Comparison of ENCODE assay signal across 9 cellular contexts in genomic region chr12:118055865-118056773, GRCh38. TPM values are rescaled to one million over a fixed set of nuclear protein-coding genes. Genes with fewer than 3 reads are reported as not detected.
DNase-seq lines count a peak whose midpoint lies in the region; ATAC-seq and TF ChIP-seq lines count a peak whose summit lies in the region.
"Had no signal": no experiment of that assay in that cellular context is flagged by ENCODE, and none has a peak within 500 bp of the region (broad histone marks: within the 10 kb centered on the region; RNA-seq: fewer than 3 reads in every experiment).

No MANE protein-coding gene starts in this region.

- CTCF ChIA-PET in PC-3 (lab: Charles Lee) = interaction anchor here (0.9 to 1.2 kb wide), 2 partner anchors 22 to 199 kb away, joined by 3 to 4 read pairs; no protein-coding TSS in a partner anchor

- H3K9me2 ChIP-seq in PC-3 (replicated peaks; ENCODE audit: low read length) = no peaks in the 10 kb centered on the region

- TF ChIP-seq CTCF in heart left ventricle (IDR thresholded peaks at IDR 0.05) (no peak), PC-3 (conservative IDR thresholded peaks at IDR 0.05; ENCODE audit: low read depth, low read length) (no peak), glutamatergic neuron (IDR thresholded peaks at IDR 0.05; ENCODE audit: partially characterized antibody, unreplicated experiment) (no peak), tibial artery (IDR thresholded peaks at IDR 0.05) (no peak), GM13976 (IDR thresholded peaks at IDR 0.05; ENCODE audit: borderline replicate concordance, control extremely low read depth, extremely low read depth, insufficient read depth, missing control alignments) (no peak)

- H3K36me3 ChIP-seq in heart left ventricle (peaks cover 0 to 11% (median 7%) of the 10 kb centered on the region in 9 donors), PC-3 (ENCODE audit: low read depth, low read length) (peaks cover 10% of the 10 kb centered on the region), tibial artery (peaks cover 0 to 7% (median 0%) of the 10 kb centered on the region in 3 donors)

- H3K4me2 ChIP-seq in PC-3 (ENCODE audit: low read length) = peak overlapping the region; percentile 49
- H3K4me2 ChIP-seq: BLaER1 had no signal

- peak overlapping the region in 11 of 12 donors; percentile 44 to 86 (median 62) for H3K27ac ChIP-seq in heart left ventricle
- H3K27ac ChIP-seq in PC-3 (ENCODE audit: low read length) = peak overlapping the region; percentile 22
- H3K27ac ChIP-seq in tibial artery = peak overlapping the region; percentile 45 to 56
- H3K27ac ChIP-seq: BLaER1 had no signal

- H4K20me1 ChIP-seq in PC-3 (ENCODE audit: low read length) = no peaks in the 10 kb centered on the region

- 65 to 74% (median 69%) methylated on average over 13 of the region's 13 CpGs for WGBS in heart left ventricle, 4 donors

- peaks cover 8% of the 10 kb centered on the region for H3K27me3 Mint-ChIP-seq in glutamatergic neuron (ENCODE audit: unreplicated experiment)

- POLR2A ChIA-PET in PC-3 (lab: Charles Lee; ENCODE audit: unreplicated experiment) = interaction anchor here (0.5 to 0.9 kb wide), 2 partner anchors 9 to 70 kb away, joined by 3 to 27 read pairs; no protein-coding TSS in a partner anchor

- H3K4me3 Mint-ChIP-seq in glutamatergic neuron (ENCODE audit: unreplicated experiment) = no peak overlapping the region

- H2AFZ ChIP-seq in PC-3 (ENCODE audit: low read length) = no peak overlapping the region

- no peaks in the 10 kb centered on the region for H3K27me3 ChIP-seq in heart left ventricle
- no peaks in the 10 kb centered on the region for H3K27me3 ChIP-seq in PC-3 (ENCODE audit: low read length)
- H3K27me3 ChIP-seq in tibial artery = no peaks in the 10 kb centered on the region
- H3K27me3 ChIP-seq: BLaER1 had no signal

- no peak for TF ChIP-seq POLR2A in heart left ventricle (IDR thresholded peaks at IDR 0.05)

- H3K4me1 ChIP-seq in heart left ventricle (peaks cover 10 to 81% (median 69%) of the 10 kb centered on the region in 12 donors), PC-3 (ENCODE audit: insufficient read depth, low read length) (peaks cover 67% of the 10 kb centered on the region), tibial artery (peaks cover 0 to 78% (median 38%) of the 10 kb centered on the region in 4 donors)

- intact Hi-C loops in heart left ventricle (cut with DNase I) (no loop called here), left ventricle myocardium superior (cut with micrococcal nuclease) (no loop called here), PC-3 (cut with micrococcal nuclease) (loop anchor here (5.0 to 10.0 kb wide), 2 partner anchors 316 to 371 kb away; partner anchors contain the start of gene TAOK3), tibial artery (cut with DNase I; ENCODE audit: low total_unique reads) (loop anchor here (10.0 kb wide), 1 partner anchor 79 kb away; the partner anchor contains the start of gene PEBP1), sciatic nerve (cut with DNase I) (no loop called here)

- H3K9me3 Mint-ChIP-seq in glutamatergic neuron (ENCODE audit: unreplicated experiment) = peaks cover 3% of the 10 kb centered on the region

- H3F3A ChIP-seq in PC-3 (ENCODE audit: low read length, unreplicated experiment) = peaks cover 22% of the 10 kb centered on the region

- H3K36me3 Mint-ChIP-seq in glutamatergic neuron (ENCODE audit: unreplicated experiment) = no peaks in the 10 kb centered on the region

- H3K9me3 ChIP-seq in heart left ventricle = no peaks in the 10 kb centered on the region
- H3K9me3 ChIP-seq in PC-3 (ENCODE audit: low read length) = no peaks in the 10 kb centered on the region
- H3K9me3 ChIP-seq in tibial artery = no peaks in the 10 kb centered on the region
- H3K9me3 ChIP-seq: BLaER1 had no signal

- no peak for DNase-seq in heart left ventricle
- DNase-seq in left ventricle myocardium superior = no peak
- peak; percentile 83 for DNase-seq in PC-3
- DNase-seq in glutamatergic neuron = no peak
- no peak for DNase-seq in tibial artery
- no peak for DNase-seq in sciatic nerve (ENCODE audit: low spot score)
- no peak for DNase-seq in GM13976 (ENCODE audit: low spot score)
- no peak for DNase-seq in GF-D8 (lab: John Stamatoyannopoulos, UW)

- no TSS peak for BruUV-seq in PC-3 (replicated peaks; lab: Mats Ljungman, UMichigan)

- H3K4me1 Mint-ChIP-seq in glutamatergic neuron (ENCODE audit: low read depth, unreplicated experiment) = peaks cover 9% of the 10 kb centered on the region

- in situ Hi-C loops in GM13976 (cut with MboI; ENCODE audit: low sequenced_read_pairs, unreplicated experiment) = no loop called here

- H3K9ac ChIP-seq in PC-3 (ENCODE audit: low read length) = no peak overlapping the region
- H3K9ac ChIP-seq: BLaER1 had no signal

- peak overlapping the region; percentile 0 for H3K27ac Mint-ChIP-seq in glutamatergic neuron (ENCODE audit: unreplicated experiment)

- H3K79me2 ChIP-seq in PC-3 (ENCODE audit: low read length) = peaks cover 75% of the 10 kb centered on the region

- ATAC-seq in heart left ventricle = no peak
- ATAC-seq in left ventricle myocardium superior = no peak
- ATAC-seq in PC-3 = peak; percentile 6
- no peak for ATAC-seq in sciatic nerve

- H3K4me3 ChIP-seq in heart left ventricle (no peak overlapping the region), PC-3 (ENCODE audit: low read length) (no peak overlapping the region), tibial artery (no peak overlapping the region)
- H3K4me3 ChIP-seq: BLaER1 had no signal

RNA-seq across cellular contexts. Expression of gene WSB2, which starts 4.9 kb away (rescaled TPM):
- 100 to 1,000 TPM in 8 of 9 donors, 10 to 100 TPM in 1; 89.1 to 162 (median 105) TPM for total RNA-seq in heart left ventricle
- polyA plus RNA-seq in heart left ventricle = 100 to 1,000 TPM in 1 of 2 donors, 10 to 100 TPM in 1; 51.8 to 152 TPM
- 103 TPM for total RNA-seq in left ventricle myocardium superior
- total RNA-seq in PC-3 (2014; rRNA removed) = 166 and 203 TPM in 2 replicates
- total RNA-seq in glutamatergic neuron (ENCODE audit: unreplicated experiment) = 76.4 TPM
- total RNA-seq in sciatic nerve = 62.5 TPM

RNA-seq across cellular contexts. Expression of gene RFC5, which starts 39.6 kb away (rescaled TPM):
- 1 to 10 TPM; 3.5 to 6.9 (median 4.7) TPM for total RNA-seq in heart left ventricle
- polyA plus RNA-seq in heart left ventricle = 1 to 10 TPM; 2.3 to 8.2 TPM
- total RNA-seq in left ventricle myocardium superior = 5.2 TPM
- total RNA-seq in PC-3 (2014; rRNA removed) = 86.4 and 100 TPM in 2 replicates
- total RNA-seq in glutamatergic neuron (ENCODE audit: unreplicated experiment) = 8.4 TPM
- total RNA-seq in sciatic nerve = 11.2 TPM

RNA-seq across cellular contexts. Expression of gene VSIG10, which starts 47.7 kb away (rescaled TPM):
- 10 to 100 TPM in 6 of 9 donors, 1 to 10 TPM in 3; 6.9 to 17.7 (median 10.7) TPM for total RNA-seq in heart left ventricle
- 10 to 100 TPM in 1 of 2 donors, 1 to 10 TPM in 1; 6.3 to 11.3 TPM for polyA plus RNA-seq in heart left ventricle
- total RNA-seq in left ventricle myocardium superior = 12.6 TPM
- 60.8 and 68.8 TPM in 2 replicates for total RNA-seq in PC-3 (2014; rRNA removed)
- total RNA-seq in glutamatergic neuron (ENCODE audit: unreplicated experiment) = 13.3 TPM
- 31.8 TPM for total RNA-seq in sciatic nerve

Comparison
In these comparisons a context has a peak if more than half of its experiments do, and no peak if none do; other contexts are left out.
1. intact Hi-C loops: an anchor here in PC-3 (5.0 to 10.0 kb wide) and tibial artery (10.0 kb wide); none called in heart left ventricle, left ventricle myocardium superior and sciatic nerve.